ENCODE assay signal across 8 cellular contexts in genomic region chr5:134905246-134905996, GRCh38. TPM values are rescaled to one million over a fixed set of nuclear protein-coding genes. Genes with fewer than 3 reads are reported as not detected.
DNase-seq lines count a peak whose midpoint lies in the region; ATAC-seq and TF ChIP-seq lines count a peak whose summit lies in the region.

No MANE protein-coding gene starts in this region.

- H3K4me1 ChIP-seq in OCI-LY1 (ENCODE audit: insufficient read depth, low read length, severe bottlenecking) (peaks cover 42% of the 10 kb centered on the region), esophagus (ENCODE audit: control insufficient read depth in 2 of 2, insufficient read depth in 2 of 2, low read length in 1 of 2) (peaks cover 0 to 4% of the 10 kb centered on the region in 2 donors)

- H3K9ac ChIP-seq in OCI-LY1 (ENCODE audit: low read length) = peak overlapping the region; percentile 87

- H3K79me2 ChIP-seq in OCI-LY1 (ENCODE audit: insufficient read depth, low read length) = no peaks in the 10 kb centered on the region

- H3K36me3 Mint-ChIP-seq in stimulated activated memory B cell treated with anti-CD40 and anti-IgM and Interleukin-4, amounts not matched to agents 10 μg/mL and 1 μg/mL and 100 μg/mL, for 72 hours = no peaks in the 10 kb centered on the region

- H3K27me3 ChIP-seq in OCI-LY1 (ENCODE audit: insufficient read depth, low read length) = no peaks in the 10 kb centered on the region
- H3K27me3 ChIP-seq in esophagus (ENCODE audit: control insufficient read depth in 1 of 2, insufficient read depth in 2 of 2, low read length in 2 of 2) = no peaks in the 10 kb centered on the region

- H3K27me3 Mint-ChIP-seq in stimulated activated memory B cell treated with anti-CD40 and anti-IgM and Interleukin-4, amounts not matched to agents 10 μg/mL and 1 μg/mL and 100 μg/mL, for 72 hours = no peaks in the 10 kb centered on the region

- H3K9me2 ChIP-seq in OCI-LY1 (ENCODE audit: low read depth, low read length) = no peaks in the 10 kb centered on the region

- H4K20me1 ChIP-seq in OCI-LY1 (ENCODE audit: insufficient read depth, low read length) = no peaks in the 10 kb centered on the region

- H3K9me3 ChIP-seq in OCI-LY1 (ENCODE audit: low read length) (no peaks in the 10 kb centered on the region), esophagus (ENCODE audit: control insufficient read depth in 2 of 2, insufficient read depth in 1 of 2, low read depth in 1 of 2, low read length in 1 of 2) (no peaks in the 10 kb centered on the region)

- peaks cover 7% of the 10 kb centered on the region; the same call in 1 of the 2 replicates for H3F3A ChIP-seq in OCI-LY1 (ENCODE audit: insufficient read depth, low read length)

- DNase-seq in COLO668 (lab: John Stamatoyannopoulos, UW; ENCODE audit: unreplicated experiment) (peak; percentile 65), HPDE6-E6E7 (ENCODE audit: extremely low spot score) (peak; percentile 26), activated T-cell treated with anti-CD3 and anti-CD28 coated beads for 4 hours (peak; percentile 40), myocyte (ENCODE audit: low read depth) (peak; percentile 72)

- peak overlapping the region; percentile 64 for H2AFZ ChIP-seq in OCI-LY1 (ENCODE audit: low read length)

- TF ChIP-seq CTCF in OCI-LY1 (IDR thresholded peaks at IDR 0.05; ENCODE audit: low read length) = peak; percentile 83

- H3K4me3 ChIP-seq in OCI-LY1 (ENCODE audit: low read depth, low read length, poor library complexity, severe bottlenecking) (peak overlapping the region; percentile 81), esophagus (ENCODE audit: low read depth in 1 of 2, low read length in 2 of 2) (peak overlapping the region; percentile 68 to 85)

- no peaks in the 10 kb centered on the region for H3K9me3 Mint-ChIP-seq in stimulated activated memory B cell treated with anti-CD40 and anti-IgM and Interleukin-4, amounts not matched to agents 10 μg/mL and 1 μg/mL and 100 μg/mL, for 72 hours

- H3K4me2 ChIP-seq in OCI-LY1 (ENCODE audit: low read length) = peak overlapping the region; percentile 82

- peak overlapping the region; percentile 95 for H3K27ac ChIP-seq in OCI-LY1 (ENCODE audit: low read depth, low read length, poor library complexity, severe bottlenecking)
- H3K27ac ChIP-seq in esophagus (ENCODE audit: low read depth in 2 of 2, low read length in 1 of 2) = peak overlapping the region; percentile 100

- peak overlapping the region; percentile 99 for H3K27ac Mint-ChIP-seq in stimulated activated memory B cell treated with anti-CD40 and anti-IgM and Interleukin-4, amounts not matched to agents 10 μg/mL and 1 μg/mL and 100 μg/mL, for 72 hours

- peaks cover 27% of the 10 kb centered on the region for H3K4me1 Mint-ChIP-seq in stimulated activated memory B cell treated with anti-CD40 and anti-IgM and Interleukin-4, amounts not matched to agents 10 μg/mL and 1 μg/mL and 100 μg/mL, for 72 hours

- peak overlapping the region; percentile 98 for H3K4me3 Mint-ChIP-seq in stimulated activated memory B cell treated with anti-CD40 and anti-IgM and Interleukin-4, amounts not matched to agents 10 μg/mL and 1 μg/mL and 100 μg/mL, for 72 hours

- peak; percentile 28 for ATAC-seq in GM19452 (IDR thresholded peaks at IDR 0.05; ENCODE audit: unreplicated experiment)
- ATAC-seq in stimulated activated memory B cell treated with anti-CD40 and anti-IgM and Interleukin-4, amounts not matched to agents 10 μg/mL and 1 μg/mL and 100 μg/mL, for 72 hours = peak; percentile 6

- H3K36me3 ChIP-seq in OCI-LY1 (ENCODE audit: insufficient read depth, low read length) (peaks cover 10% of the 10 kb centered on the region; the same call in 1 of the 2 replicates), esophagus (ENCODE audit: control insufficient read depth in 2 of 2, insufficient read depth in 2 of 2, low read length in 1 of 2) (no peaks in the 10 kb centered on the region)

- WGBS in esophagus, 2 donors = 0% methylated on average over 53 to 54 of the region's 54 CpGs

RNA-seq across cellular contexts. Expression of gene PCBD2, which starts 0.5 kb away (rescaled TPM):
- polyA plus RNA-seq in esophagus = 1 to 10 TPM; 5.7 to 6.0 TPM
- 19.2 and 19.8 TPM in 2 replicates for total RNA-seq in myocyte
- 7.0 TPM for polyA plus RNA-seq in myocyte (2012)

RNA-seq across cellular contexts. Expression of gene TXNDC15, which starts 31.2 kb away (rescaled TPM):
- polyA plus RNA-seq in esophagus = 10 to 100 TPM; 14.5 to 25.6 TPM
- 94.8 and 106 TPM in 2 replicates for total RNA-seq in myocyte
- polyA plus RNA-seq in myocyte (2012) = 94.9 TPM

RNA-seq across cellular contexts. Expression of gene C5orf24, which starts 59.7 kb away (rescaled TPM):
- polyA plus RNA-seq in esophagus = 10 to 100 TPM in 1 of 2 donors, 1 to 10 TPM in 1; 9.0 to 12.3 TPM
- total RNA-seq in myocyte = 96.8 and 109 TPM in 2 replicates
- 40.3 TPM for polyA plus RNA-seq in myocyte (2012)

Comparison
In these comparisons a context has a peak if more than half of its experiments do, and no peak if none do; other contexts are left out.
1. Peak in every context shown above with its lines: DNase-seq, ATAC-seq, H3K4me3 ChIP-seq and H3K27ac ChIP-seq.